Comparison of ENCODE assay signal across 1 cellular context in the genomic region with DNA sequence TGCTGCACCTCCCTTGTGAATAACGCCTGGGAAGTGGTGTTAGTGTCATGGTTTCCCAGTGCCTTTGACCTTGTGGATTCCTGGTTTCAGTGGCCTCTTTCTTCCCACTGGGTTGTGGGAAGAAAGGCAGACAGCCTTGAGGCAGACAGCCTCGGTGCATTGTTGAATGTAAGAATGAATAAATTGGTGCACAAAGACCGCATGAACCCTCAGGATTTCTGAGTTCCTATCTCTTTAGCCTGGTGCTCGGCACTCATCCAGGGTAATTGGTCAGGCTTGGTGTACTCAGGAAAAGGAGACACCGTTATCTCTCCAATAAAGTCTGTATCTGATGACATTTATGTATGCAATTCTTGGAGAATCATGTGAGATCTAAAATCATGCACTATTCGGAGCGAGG.
TF ChIP-seq lines count a peak whose summit lies in the region.

No MANE protein-coding gene starts in this region.

TF ChIP-seq in GM12878, 131 proteins besides CTCF, POLR2A, EP300 and RAD21:
- TF ChIP-seq, protein P1, sequence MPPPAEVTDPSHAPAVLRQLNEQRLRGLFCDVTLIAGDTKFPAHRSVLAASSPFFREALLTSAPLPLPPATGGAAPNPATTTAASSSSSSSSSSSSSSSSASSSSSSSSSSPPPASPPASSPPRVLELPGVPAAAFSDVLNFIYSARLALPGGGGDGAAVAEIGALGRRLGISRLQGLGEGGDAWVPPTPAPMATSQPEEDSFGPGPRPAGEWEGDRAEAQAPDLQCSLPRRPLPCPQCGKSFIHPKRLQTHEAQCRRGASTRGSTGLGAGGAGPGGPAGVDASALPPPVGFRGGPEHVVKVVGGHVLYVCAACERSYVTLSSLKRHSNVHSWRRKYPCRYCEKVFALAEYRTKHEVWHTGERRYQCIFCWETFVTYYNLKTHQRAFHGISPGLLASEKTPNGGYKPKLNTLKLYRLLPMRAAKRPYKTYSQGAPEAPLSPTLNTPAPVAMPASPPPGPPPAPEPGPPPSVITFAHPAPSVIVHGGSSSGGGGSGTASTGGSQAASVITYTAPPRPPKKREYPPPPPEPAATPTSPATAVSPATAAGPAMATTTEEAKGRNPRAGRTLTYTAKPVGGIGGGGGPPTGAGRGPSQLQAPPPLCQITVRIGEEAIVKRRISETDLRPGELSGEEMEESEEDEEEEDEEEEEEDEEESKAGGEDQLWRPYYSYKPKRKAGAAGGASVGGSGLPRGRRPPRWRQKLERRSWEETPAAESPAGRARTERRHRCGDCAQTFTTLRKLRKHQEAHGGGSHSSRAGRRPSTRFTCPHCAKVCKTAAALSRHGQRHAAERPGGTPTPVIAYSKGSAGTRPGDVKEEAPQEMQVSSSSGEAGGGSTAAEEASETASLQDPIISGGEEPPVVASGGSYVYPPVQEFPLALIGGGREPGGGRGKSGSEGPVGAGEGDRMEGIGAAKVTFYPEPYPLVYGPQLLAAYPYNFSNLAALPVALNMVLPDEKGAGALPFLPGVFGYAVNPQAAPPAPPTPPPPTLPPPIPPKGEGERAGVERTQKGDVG (CRISPR knock-in tag; IDR thresholded peaks at IDR 0.05), result no peak
- TF ChIP-seq EGR1 (IDR thresholded peaks at IDR 0.05; ENCODE audit: borderline replicate concordance in 1 of 2, low read depth in 2 of 2, low read length in 2 of 2) (no peak), BHLHE40 (IDR thresholded peaks at IDR 0.05; ENCODE audit: borderline replicate concordance in 1 of 2, low read depth in 2 of 2, low read length in 1 of 2) (no peak), GATAD2B (conservative IDR thresholded peaks at IDR 0.05; ENCODE audit: low read depth) (no peak), SMC3 (IDR thresholded peaks at IDR 0.05; ENCODE audit: borderline replicate concordance, low read length) (no peak), USF2 (IDR thresholded peaks at IDR 0.05; ENCODE audit: borderline replicate concordance, low read depth, low read length) (no peak), ZNF274 (IDR thresholded peaks at IDR 0.05; ENCODE audit: insufficient read depth, insufficient read length) (no peak), POLR2AphosphoS5 (IDR thresholded peaks at IDR 0.05; ENCODE audit: low read length) (no peak), MYB (IDR thresholded peaks at IDR 0.05; ENCODE audit: borderline replicate concordance, low read depth, low read length) (no peak), EED (IDR thresholded peaks at IDR 0.05; ENCODE audit: low read depth) (no peak), MEF2B (IDR thresholded peaks at IDR 0.05; ENCODE audit: partially characterized antibody, poor library complexity, severe bottlenecking) (peak; percentile 36), ETV6 (conservative IDR thresholded peaks at IDR 0.05 in 1 of 2, IDR thresholded peaks at IDR 0.05 in 1 of 2; ENCODE audit: borderline replicate concordance in 1 of 2, low read depth in 1 of 2) (no peak), IKZF2 (IDR thresholded peaks at IDR 0.05) (0 out of 4 replicates have a peak, but pooled peaks of 1 of the 2 experiments have one; percentile 9), RBBP5 (conservative IDR thresholded peaks at IDR 0.05) (no peak), ASH2L (IDR thresholded peaks at IDR 0.05; ENCODE audit: borderline replicate concordance, low read depth) (no peak), ZSCAN29 (IDR thresholded peaks at IDR 0.05) (no peak), SMAD5 (IDR thresholded peaks at IDR 0.05; ENCODE audit: low read depth) (no peak), HCFC1 (IDR thresholded peaks at IDR 0.05; ENCODE audit: low read length) (no peak), IKZF1 (conservative IDR thresholded peaks at IDR 0.05) (0 out of 2 replicates have a peak, but pooled peaks have one; percentile 11), JUND (IDR thresholded peaks at IDR 0.05; ENCODE audit: low read depth, low read length) (no peak), STAT1 (conservative IDR thresholded peaks at IDR 0.05) (no peak), EZH2 (IDR thresholded peaks at IDR 0.05; ENCODE audit: borderline replicate concordance, control insufficient read depth, low read depth, low read length) (no peak), CBFB (IDR thresholded peaks at IDR 0.05; ENCODE audit: low read depth) (no peak), SP1 (IDR thresholded peaks at IDR 0.05; ENCODE audit: low read depth, low read length) (no peak)
- TF ChIP-seq, protein P2, sequence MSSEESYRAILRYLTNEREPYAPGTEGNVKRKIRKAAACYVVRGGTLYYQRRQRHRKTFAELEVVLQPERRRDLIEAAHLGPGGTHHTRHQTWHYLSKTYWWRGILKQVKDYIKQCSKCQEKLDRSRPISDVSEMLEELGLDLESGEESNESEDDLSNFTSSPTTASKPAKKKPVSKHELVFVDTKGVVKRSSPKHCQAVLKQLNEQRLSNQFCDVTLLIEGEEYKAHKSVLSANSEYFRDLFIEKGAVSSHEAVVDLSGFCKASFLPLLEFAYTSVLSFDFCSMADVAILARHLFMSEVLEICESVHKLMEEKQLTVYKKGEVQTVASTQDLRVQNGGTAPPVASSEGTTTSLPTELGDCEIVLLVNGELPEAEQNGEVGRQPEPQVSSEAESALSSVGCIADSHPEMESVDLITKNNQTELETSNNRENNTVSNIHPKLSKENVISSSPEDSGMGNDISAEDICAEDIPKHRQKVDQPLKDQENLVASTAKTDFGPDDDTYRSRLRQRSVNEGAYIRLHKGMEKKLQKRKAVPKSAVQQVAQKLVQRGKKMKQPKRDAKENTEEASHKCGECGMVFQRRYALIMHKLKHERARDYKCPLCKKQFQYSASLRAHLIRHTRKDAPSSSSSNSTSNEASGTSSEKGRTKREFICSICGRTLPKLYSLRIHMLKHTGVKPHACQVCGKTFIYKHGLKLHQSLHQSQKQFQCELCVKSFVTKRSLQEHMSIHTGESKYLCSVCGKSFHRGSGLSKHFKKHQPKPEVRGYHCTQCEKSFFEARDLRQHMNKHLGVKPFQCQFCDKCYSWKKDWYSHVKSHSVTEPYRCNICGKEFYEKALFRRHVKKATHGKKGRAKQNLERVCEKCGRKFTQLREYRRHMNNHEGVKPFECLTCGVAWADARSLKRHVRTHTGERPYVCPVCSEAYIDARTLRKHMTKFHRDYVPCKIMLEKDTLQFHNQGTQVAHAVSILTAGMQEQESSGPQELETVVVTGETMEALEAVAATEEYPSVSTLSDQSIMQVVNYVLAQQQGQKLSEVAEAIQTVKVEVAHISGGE (CRISPR knock-in tag; IDR thresholded peaks at IDR 0.05), result no peak
